In genomic region chr12:120538281-120539156, GRCh38 we compare ENCODE assay signal across 8 cellular contexts. TPM values are rescaled to one million over a fixed set of nuclear protein-coding genes. Genes with fewer than 3 reads are reported as not detected.
DNase-seq lines count a peak whose midpoint lies in the region; ATAC-seq and TF ChIP-seq lines count a peak whose summit lies in the region.

No MANE protein-coding gene starts in this region.

- peak; percentile 73 for DNase-seq in GF-D8 (lab: John Stamatoyannopoulos, UW)
- peak; percentile 58 to 68 for DNase-seq in PC-9
- no peak for DNase-seq in effector memory CD8-positive, alpha-beta T cell
- DNase-seq in activated CD4-positive, CD25-positive, alpha-beta regulatory T cell treated with anti-CD3 and anti-CD28 coated beads, Interleukin-2, amount 50 U/mL, for 72 hours: no peak
- no peak for DNase-seq in RKO (ENCODE audit: low spot score)

- H3K9me2 ChIP-seq in PC-9 (ENCODE audit: insufficient read depth): no peaks in the 10 kb centered on the region

- peaks cover 94% of the 10 kb centered on the region for H3K79me2 ChIP-seq in PC-9 (ENCODE audit: low read depth)

- no peaks in the 10 kb centered on the region for H3K9me3 Mint-ChIP-seq in effector memory CD8-positive, alpha-beta T cell

- H4K20me1 ChIP-seq in PC-9 (ENCODE audit: insufficient read depth): peaks cover 82% of the 10 kb centered on the region

- H3F3A ChIP-seq in PC-9 (ENCODE audit: insufficient read depth, low read depth): peaks cover 17% of the 10 kb centered on the region; the same call in 1 of the 2 replicates

- H3K9me3 ChIP-seq in PC-9 (ENCODE audit: insufficient read depth, low read depth): no peaks in the 10 kb centered on the region
- H3K9me3 ChIP-seq in muscle layer of duodenum (ENCODE audit: control insufficient read depth in 1 of 2, low read length in 2 of 2): no peaks in the 10 kb centered on the region

- POLR2A ChIA-PET in PC-9 (lab: Charles Lee; ENCODE audit: unreplicated experiment): interaction anchor here (0.5 to 0.6 kb wide), 4 partner anchors 33 to 300 kb away, joined by 3 to 4 read pairs (median 3); no protein-coding TSS in a partner anchor

- H3K4me3 ChIP-seq in PC-9 (peak overlapping the region; percentile 27; the same call in 1 of the 2 replicates), muscle layer of duodenum (ENCODE audit: low read depth in 1 of 2, low read length in 2 of 2) (peak overlapping the region; percentile 37 to 96)

- H2AFZ ChIP-seq in PC-9: no peak overlapping the region

- H3K4me1 ChIP-seq in PC-9 (replicated peaks; ENCODE audit: insufficient read depth): peaks cover 44% of the 10 kb centered on the region
- H3K4me1 ChIP-seq in muscle layer of duodenum (ENCODE audit: control insufficient read depth in 1 of 2, insufficient read depth in 2 of 2, low read length in 2 of 2): peaks cover 36 to 74% of the 10 kb centered on the region in 2 donors

- BruUV-seq in PC-9 (replicated peaks; lab: Mats Ljungman, UMichigan): no TSS peak

- no peaks in the 10 kb centered on the region for H3K27me3 Mint-ChIP-seq in effector memory CD8-positive, alpha-beta T cell

- H3K4me2 ChIP-seq in PC-9: peak overlapping the region; percentile 92

- H3K36me3 Mint-ChIP-seq in effector memory CD8-positive, alpha-beta T cell (ENCODE audit: insufficient read depth): peaks cover 43% of the 10 kb centered on the region

- TF ChIP-seq CTCF in PC-9 (conservative IDR thresholded peaks at IDR 0.05): no peak

- H3K27ac ChIP-seq in PC-9: peak overlapping the region; percentile 47
- H3K27ac ChIP-seq in muscle layer of duodenum (ENCODE audit: low read length): peak overlapping the region; percentile 90

- H3K36me3 ChIP-seq in PC-9 (ENCODE audit: low read depth) (peaks cover 27% of the 10 kb centered on the region; the same call in 1 of the 2 replicates), muscle layer of duodenum (ENCODE audit: control insufficient read depth in 1 of 2, insufficient read depth in 2 of 2, low read length in 2 of 2) (no peaks in the 10 kb centered on the region)

- intact Hi-C loops in PC-9 (cut with micrococcal nuclease; ENCODE audit: unreplicated experiment): no loop called here

- peak overlapping the region; percentile 59 to 85 for H3K27ac Mint-ChIP-seq in effector memory CD8-positive, alpha-beta T cell

- H3K27me3 ChIP-seq in PC-9 (ENCODE audit: insufficient read depth, low read depth): no peaks in the 10 kb centered on the region
- H3K27me3 ChIP-seq in muscle layer of duodenum (ENCODE audit: low read depth, low read length): no peaks in the 10 kb centered on the region

- H3K4me3 Mint-ChIP-seq in effector memory CD8-positive, alpha-beta T cell: peak overlapping the region; percentile 98 to 99

- CTCF ChIA-PET in PC-9 (lab: Charles Lee): interaction anchor here (0.7 kb wide), 1 partner anchor 11 kb away, joined by 3 read pairs; no protein-coding TSS in a partner anchor

- no peak for ATAC-seq in effector memory CD8-positive, alpha-beta T cell (replicated peaks)
- no peak for ATAC-seq in HG02852 (IDR thresholded peaks at IDR 0.05; ENCODE audit: unreplicated experiment)
- no peak for ATAC-seq in GM18858 (IDR thresholded peaks at IDR 0.05; ENCODE audit: unreplicated experiment)

- H3K4me1 Mint-ChIP-seq in effector memory CD8-positive, alpha-beta T cell (ENCODE audit: low read depth in 2 of 2): peaks cover 44 to 48% of the 10 kb centered on the region in 2 donors

RNA-seq across cellular contexts. Expression of gene RNF10, which starts 4.4 kb away (rescaled TPM):
- total RNA-seq in PC-9 (2021): 196 and 241 TPM in 2 replicates

RNA-seq across cellular contexts. Expression of gene COQ5, which starts 9.6 kb away (rescaled TPM):
- total RNA-seq in PC-9 (2021): 30.4 and 32.2 TPM in 2 replicates

RNA-seq across cellular contexts. Expression of gene DYNLL1, which starts 42.6 kb away (rescaled TPM):
- total RNA-seq in PC-9 (2021): 251 and 340 TPM in 2 replicates

RNA-seq across cellular contexts. Expression of gene POP5, which starts 42.7 kb away (rescaled TPM):
- 26.5 and 30.5 TPM in 2 replicates for total RNA-seq in PC-9 (2021)

Comparison
In these comparisons a context has a peak if more than half of its experiments do, and no peak if none do; other contexts are left out.
1. DNase-seq: peak in GF-D8 (single experiment) and PC-9 (2 of 2); none in effector memory CD8-positive, alpha-beta T cell (0 of 3), activated CD4-positive, CD25-positive, alpha-beta regulatory T cell treated with anti-CD3 and anti-CD28 coated beads, Interleukin-2, amount 50 U/mL, for 72 hours (single experiment) and RKO (single experiment).